Comparison of ENCODE assay signal across 1 cellular context in genomic region chr6:28920281-28920680, GRCh38.
TF ChIP-seq lines count a peak whose summit lies in the region.

No MANE protein-coding gene starts in this region.

TF ChIP-seq in HepG2, 621 proteins besides CTCF, POLR2A, EP300 and RAD21:
- no peak for TF ChIP-seq MIER3 (CRISPR knock-in tag; IDR thresholded peaks at IDR 0.05; ENCODE audit: borderline replicate concordance)
- no peak for TF ChIP-seq ZNF782 (CRISPR knock-in tag; IDR thresholded peaks at IDR 0.05; ENCODE audit: borderline replicate concordance)
- no peak for TF ChIP-seq MYC (CRISPR knock-in tag; IDR thresholded peaks at IDR 0.05; ENCODE audit: borderline replicate concordance)
- TF ChIP-seq SRF (IDR thresholded peaks at IDR 0.05; ENCODE audit: low read depth, low read length), result no peak
- no peak for TF ChIP-seq SMAD9 (CRISPR knock-in tag; IDR thresholded peaks at IDR 0.05)
- no peak for TF ChIP-seq FLYWCH1 (CRISPR knock-in tag; IDR thresholded peaks at IDR 0.05)
- TF ChIP-seq KDM5A (IDR thresholded peaks at IDR 0.05; ENCODE audit: borderline replicate concordance, low read length), result no peak
- TF ChIP-seq ZNF678 (CRISPR knock-in tag; IDR thresholded peaks at IDR 0.05), result no peak
- no peak for TF ChIP-seq ZNF263 (CRISPR knock-in tag; IDR thresholded peaks at IDR 0.05)
- no peak for TF ChIP-seq ZNF432 (CRISPR knock-in tag; IDR thresholded peaks at IDR 0.05; ENCODE audit: borderline replicate concordance)
- TF ChIP-seq MNT (IDR thresholded peaks at IDR 0.05), result no peak
- no peak for TF ChIP-seq GPBP1L1 (CRISPR knock-in tag; IDR thresholded peaks at IDR 0.05)
- no peak for TF ChIP-seq HBP1 (CRISPR knock-in tag; IDR thresholded peaks at IDR 0.05; ENCODE audit: low read depth)
- no peak for TF ChIP-seq CBX2 (IDR thresholded peaks at IDR 0.05; ENCODE audit: low read depth, low read length)
- TF ChIP-seq CBX2 (CRISPR knock-in tag; IDR thresholded peaks at IDR 0.05; ENCODE audit: low read depth), result no peak
- no peak for TF ChIP-seq HMG20A (CRISPR knock-in tag; IDR thresholded peaks at IDR 0.05; ENCODE audit: borderline replicate concordance)
- no peak for TF ChIP-seq ZSCAN12 (CRISPR knock-in tag; IDR thresholded peaks at IDR 0.05)
TF ChIP-seq in HepG2: peak in this region for 0.
